In the genomic region with DNA sequence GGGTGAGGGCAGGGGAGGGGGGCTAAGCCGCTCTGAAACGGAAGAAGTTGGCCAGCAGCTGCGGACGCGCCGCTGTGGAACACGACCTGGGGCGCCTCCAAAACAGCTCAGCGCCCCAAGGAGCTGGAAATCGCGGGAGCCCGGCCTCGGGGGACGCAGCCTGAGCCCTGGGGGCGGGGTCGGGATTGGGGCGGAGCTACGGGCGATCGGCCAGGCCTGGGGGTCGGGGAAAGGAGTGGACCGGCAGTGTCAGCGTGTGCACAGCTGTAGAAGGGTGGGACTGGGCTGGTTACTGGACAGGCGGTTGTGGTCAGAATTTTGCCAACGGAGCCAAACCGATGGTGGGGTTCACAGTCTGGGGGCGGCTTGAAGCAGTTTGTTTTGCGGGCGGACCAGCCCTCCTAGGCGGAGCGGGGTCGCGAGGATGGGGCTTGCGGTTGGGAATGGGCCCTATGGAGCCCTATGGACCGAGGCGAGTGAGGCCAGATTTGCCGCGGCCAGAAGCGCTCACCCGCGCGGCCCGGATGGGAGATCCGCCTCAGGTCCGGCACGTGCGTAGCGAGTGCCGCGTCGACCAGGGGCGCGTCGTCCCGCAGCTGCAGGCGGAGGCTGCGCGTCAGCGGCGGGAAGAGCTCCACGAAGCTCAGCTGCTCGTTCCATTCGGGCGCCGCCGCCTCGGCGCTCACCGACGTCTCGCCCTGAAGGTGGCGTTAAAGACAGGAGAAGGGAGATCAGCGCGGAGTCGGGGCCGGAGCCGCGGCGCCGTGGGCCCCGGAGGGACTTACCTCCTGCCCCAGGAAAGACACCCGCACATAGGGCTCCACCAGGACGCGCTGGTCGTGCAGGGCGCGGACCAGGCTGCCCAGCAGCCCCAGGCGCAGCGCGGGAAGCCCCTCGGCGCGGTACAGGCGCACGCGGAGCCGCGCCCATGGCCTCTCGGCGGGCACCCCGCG, we compare ENCODE assay signal across 8 cellular contexts. TPM values are rescaled to one million over a fixed set of nuclear protein-coding genes. Genes with fewer than 3 reads are reported as not detected.
DNase-seq lines count a peak whose midpoint lies in the region; ATAC-seq and TF ChIP-seq lines count a peak whose summit lies in the region.

No MANE protein-coding gene starts in this region.

- peak; percentile 43 to 90 for DNase-seq in NCI-H526 (lab: John Stamatoyannopoulos, UW)
- peak; percentile 45 for DNase-seq in activated CD8-positive, alpha-beta memory T cell treated with anti-CD3 and anti-CD28 coated beads, Interleukin-2, amount 50 U/mL, for 1 hour (ENCODE audit: extremely low read depth)
- peak; percentile 67 for DNase-seq in endothelial cell (ENCODE audit: low spot score)
- DNase-seq in mucosa of descending colon: peak; percentile 82 to 88 (median 86)
- peak; percentile 45 to 62 for DNase-seq in stimulated activated CD8-positive, alpha-beta memory T cell treated with anti-CD3 and anti-CD28 coated beads, Interleukin-2, amount 100 ng/mL, for 1 hour (ENCODE audit: low read depth in 2 of 2)
- no peak for DNase-seq in NK-92 treated with Interleukin-12 subunit alpha and Interleukin-12 subunit beta, amount 100 ng/mL, for 24 hours (lab: John Stamatoyannopoulos, UW)

- H3K27me3 Mint-ChIP-seq in endothelial cell (ENCODE audit: unreplicated experiment): peaks cover 18% of the 10 kb centered on the region

- ATAC-seq in GM21447 (IDR thresholded peaks at IDR 0.05; ENCODE audit: unreplicated experiment) (peak; percentile 72), mucosa of descending colon (peak; percentile 90)

- TF ChIP-seq CTCF in endothelial cell (IDR thresholded peaks at IDR 0.05; ENCODE audit: unreplicated experiment) (no peak), mucosa of descending colon (IDR thresholded peaks at IDR 0.05) (peak; percentile 11)

- H3K4me1 Mint-ChIP-seq in endothelial cell (ENCODE audit: unreplicated experiment): peaks cover 2% of the 10 kb centered on the region

- H3K4me3 ChIP-seq in ACC112 (ENCODE audit: low read depth, low read length): peak overlapping the region; percentile 74
- no peak overlapping the region for H3K4me3 ChIP-seq in mucosa of descending colon

- H3K79me2 ChIP-seq in ACC112 (ENCODE audit: control insufficient read depth, insufficient read depth, low read length, unreplicated experiment): no peaks in the 10 kb centered on the region

- H3K27ac ChIP-seq in ACC112 (ENCODE audit: low read depth, low read length): no peak overlapping the region

- peak overlapping the region; percentile 81 for H3K4me3 Mint-ChIP-seq in endothelial cell (ENCODE audit: unreplicated experiment)

- no peaks in the 10 kb centered on the region for H3K9me3 Mint-ChIP-seq in endothelial cell (ENCODE audit: unreplicated experiment)

- H3K4me1 ChIP-seq in ACC112 (ENCODE audit: control insufficient read depth, insufficient read depth, low read length, unreplicated experiment) (no peaks in the 10 kb centered on the region), mucosa of descending colon (ENCODE audit: low read depth) (peaks cover 14% of the 10 kb centered on the region)

- H3K9me3 ChIP-seq in mucosa of descending colon: no peaks in the 10 kb centered on the region

- H3K27me3 ChIP-seq in ACC112 (ENCODE audit: insufficient read depth, low read length): no peaks in the 10 kb centered on the region

- H3K27ac Mint-ChIP-seq in endothelial cell (ENCODE audit: unreplicated experiment): no peak overlapping the region

- H2AFZ ChIP-seq in ACC112 (ENCODE audit: low read length, unreplicated experiment): peak overlapping the region; percentile 58

- H3K36me3 ChIP-seq in ACC112 (ENCODE audit: insufficient read depth, low read length): no peaks in the 10 kb centered on the region
- no peaks in the 10 kb centered on the region for H3K36me3 ChIP-seq in mucosa of descending colon (ENCODE audit: low read depth)

- intact Hi-C loops in mucosa of descending colon (cut with DNase I, micrococcal nuclease): no loop called here

- H3K36me3 Mint-ChIP-seq in endothelial cell (ENCODE audit: low read depth, unreplicated experiment): peaks cover 7% of the 10 kb centered on the region

RNA-seq across cellular contexts. Expression of a gene that starts 14.3 kb away (rescaled TPM):
- total RNA-seq in endothelial cell (ENCODE audit: unreplicated experiment): 15.2 TPM
- total RNA-seq in mucosa of descending colon: 1 to 10 TPM; 3.5 to 5.9 (median 4.1) TPM

RNA-seq across cellular contexts. Expression of a gene that starts 59.4 kb away (rescaled TPM):
- total RNA-seq in endothelial cell (ENCODE audit: unreplicated experiment) (282 TPM), mucosa of descending colon (100 to 1,000 TPM; 194 to 283 (median 206) TPM)
